Comparison of ENCODE assay signal across 1 cellular context in genomic region chr11:128731041-128731663, GRCh38.
TF ChIP-seq lines count a peak whose summit lies in the region.

No MANE protein-coding gene starts in this region.

TF ChIP-seq in SK-N-SH treated with all-trans-retinoic acid at 6 μM for 48 hours, 23 proteins besides CTCF, POLR2A, EP300 and RAD21 (continued from another document):
- no peak for TF ChIP-seq CSRNP3 (CRISPR knock-in tag; IDR thresholded peaks at IDR 0.05)
- no peak for TF ChIP-seq ESRRG (CRISPR knock-in tag; IDR thresholded peaks at IDR 0.05)
TF ChIP-seq in SK-N-SH treated with all-trans-retinoic acid at 6 μM for 48 hours: peak in this region for 0.
